10 cellular contexts compared by ENCODE assay signal in genomic region chr16:525123-525519, GRCh38. TPM values are rescaled to one million over a fixed set of nuclear protein-coding genes. Genes with fewer than 3 reads are reported as not detected.
DNase-seq lines count a peak whose midpoint lies in the region; ATAC-seq, FAIRE-seq and TF ChIP-seq lines count a peak whose summit lies in the region.
"Had no signal": no experiment of that assay in that cellular context is flagged by ENCODE, and none has a peak within 500 bp of the region (broad histone marks: within the 10 kb centered on the region; RNA-seq: fewer than 3 reads in every experiment).

No MANE protein-coding gene starts in this region.

- intact Hi-C loops in kidney (cut with DNase I) (no loop called here), left colon (cut with DNase I, micrococcal nuclease) (no loop called here)

- 100% methylated on average over 6 of the region's 8 CpGs for WGBS in A549 (ENCODE audit: missing lambda C conversion rate)

- no peak overlapping the region for H3K4me3 ChIP-seq in A549
- no peak overlapping the region for H3K4me3 ChIP-seq in GM23338
- H3K4me3 ChIP-seq in kidney (ENCODE audit: low read length in 2 of 2), result no peak overlapping the region

- peaks cover 15% of the 10 kb centered on the region for H3K27me3 Mint-ChIP-seq in GM23338 (ENCODE audit: insufficient read depth, low read depth, poor library complexity)
- H3K27me3 Mint-ChIP-seq in activated naive CD8-positive, alpha-beta T cell treated with anti-CD3 and anti-CD28 coated beads for 36 hours, result no peaks in the 10 kb centered on the region

- TF ChIP-seq CTCF in A549 (IDR thresholded peaks at IDR 0.05) (no peak), GM23338 (conservative IDR thresholded peaks at IDR 0.05; ENCODE audit: low read depth in 2 of 2) (no peak), kidney (IDR thresholded peaks at IDR 0.05; ENCODE audit: borderline replicate concordance, extremely low read depth, insufficient read depth) (no peak)

- H3K4me1 ChIP-seq in A549, result peaks cover 29% of the 10 kb centered on the region
- peaks cover 6% of the 10 kb centered on the region; the same call in 1 of the 2 replicates for H3K4me1 ChIP-seq in GM23338 (ENCODE audit: insufficient read depth)
- H3K4me1 ChIP-seq in kidney (ENCODE audit: control insufficient read depth in 1 of 2, insufficient read depth in 1 of 2, low read depth in 1 of 2, low read length in 2 of 2), result peaks cover 23 to 37% of the 10 kb centered on the region in 2 donors

- H3K27ac ChIP-seq in A549, result peak overlapping the region; percentile 34 to 95; a peak in 4 of 6 replicates
- no peak overlapping the region for H3K27ac ChIP-seq in GM23338 (ENCODE audit: low read depth)
- H3K27ac ChIP-seq in kidney (ENCODE audit: low read depth in 2 of 2, low read length in 2 of 2), result peak overlapping the region; percentile 50 to 98

- H3K27me3 ChIP-seq in GM23338 (ENCODE audit: insufficient read depth), result no peaks in the 10 kb centered on the region
- H3K27me3 ChIP-seq: pancreas had no signal

- CTCF ChIA-PET in A549 (lab: Yijun Ruan, JAX), result no interaction called here

- POLR2A ChIA-PET in A549 (lab: Yijun Ruan, JAX), result interaction anchor here (1.5 kb wide), 1 partner anchor 9 kb away, joined by 4 read pairs; no protein-coding TSS in a partner anchor

- peaks cover 22% of the 10 kb centered on the region for H3K4me1 Mint-ChIP-seq in GM23338
- H3K4me1 Mint-ChIP-seq in activated naive CD8-positive, alpha-beta T cell treated with anti-CD3 and anti-CD28 coated beads for 36 hours, result peaks cover 26% of the 10 kb centered on the region

- 0 out of 2 replicates have a peak, but pooled peaks cover 8% of the 10 kb centered on the region for H3F3A ChIP-seq in GM23338 (replicated peaks; ENCODE audit: low read depth)

- no peaks in the 10 kb centered on the region for H3K36me3 ChIP-seq in GM23338 (ENCODE audit: insufficient read depth)
- H3K36me3 ChIP-seq in kidney (ENCODE audit: control insufficient read depth in 1 of 2, insufficient read depth in 2 of 2, low read length in 2 of 2), result peaks cover 7 to 13% of the 10 kb centered on the region in 2 donors

- peaks cover 26% of the 10 kb centered on the region for H3K79me2 ChIP-seq in GM23338 (replicated peaks; ENCODE audit: insufficient read depth)

- peaks cover 5% of the 10 kb centered on the region; the same call in 2 of the 3 replicates for H3K36me3 Mint-ChIP-seq in GM23338 (ENCODE audit: low read depth)
- peaks cover 11% of the 10 kb centered on the region for H3K36me3 Mint-ChIP-seq in activated naive CD8-positive, alpha-beta T cell treated with anti-CD3 and anti-CD28 coated beads for 36 hours

- TF ChIP-seq RAD21 in A549 (conservative IDR thresholded peaks at IDR 0.05 in 1 of 2, IDR thresholded peaks at IDR 0.05 in 1 of 2), result no peak

- peak overlapping the region; percentile 86; the same call in 1 of the 3 replicates for H3K4me3 Mint-ChIP-seq in GM23338
- peak overlapping the region; percentile 86 for H3K4me3 Mint-ChIP-seq in activated naive CD8-positive, alpha-beta T cell treated with anti-CD3 and anti-CD28 coated beads for 36 hours

- H3K9me3 ChIP-seq in A549, result no peaks in the 10 kb centered on the region
- H3K9me3 ChIP-seq in kidney (ENCODE audit: control insufficient read depth in 1 of 2, low read length in 2 of 2), result no peaks in the 10 kb centered on the region
- H3K9me3 ChIP-seq: HAP-1, pancreas had no signal

- no peak for TF ChIP-seq EP300 in A549 (IDR thresholded peaks at IDR 0.05)

- no peaks in the 10 kb centered on the region for H3K9me2 ChIP-seq in GM23338 (ENCODE audit: insufficient read depth)

- DNase-seq in A549 (ENCODE audit: low read depth in 1 of 2, low spot score in 1 of 2) (no peak), GM23338 (ENCODE audit: low spot score) (no peak), kidney (no peak), activated gamma-delta T cell (lab: John Stamatoyannopoulos, UW) (no peak), left colon (no peak), NCI-H1105 (lab: John Stamatoyannopoulos, UW) (no peak)
- DNase-seq in activated naive CD8-positive, alpha-beta T cell treated with anti-CD3 and anti-CD28 coated beads for 36 hours, result peak; percentile 35

- no peak for FAIRE-seq in A549 (lab: Jason Lieb, UNC)
- no peak for FAIRE-seq in kidney (lab: Jason Lieb, UNC)
- FAIRE-seq: pancreas had no signal

- H3K4me2 ChIP-seq in A549 (peak overlapping the region; percentile 89), GM23338 (no peak overlapping the region)

- peak overlapping the region in 1 of 2 donors; percentile 87 for H3K9ac ChIP-seq in kidney (ENCODE audit: low read length in 2 of 2)

- no peak for TF ChIP-seq POLR2A in A549 (IDR thresholded peaks at IDR 0.05; ENCODE audit: low read length)

- peaks cover 18% of the 10 kb centered on the region for H4K20me1 ChIP-seq in GM23338 (replicated peaks; ENCODE audit: insufficient read depth)

- H3K27ac Mint-ChIP-seq in GM23338, result no peak overlapping the region
- peak overlapping the region; percentile 97 for H3K27ac Mint-ChIP-seq in activated naive CD8-positive, alpha-beta T cell treated with anti-CD3 and anti-CD28 coated beads for 36 hours

- ATAC-seq in A549, result no peak
- no peak for ATAC-seq in GM23338
- ATAC-seq in left colon, result no peak
- no peak for ATAC-seq in GM18519 (IDR thresholded peaks at IDR 0.05; ENCODE audit: low FRiP score, unreplicated experiment)
- ATAC-seq: pancreas had no signal

- H2AFZ ChIP-seq in GM23338, result no peak overlapping the region

- H3K9me3 Mint-ChIP-seq in GM23338, result no peaks in the 10 kb centered on the region; the same call in 2 of the 3 replicates
- no peaks in the 10 kb centered on the region for H3K9me3 Mint-ChIP-seq in activated naive CD8-positive, alpha-beta T cell treated with anti-CD3 and anti-CD28 coated beads for 36 hours

TF ChIP-seq in A549, 52 proteins besides CTCF, POLR2A, EP300 and RAD21 (continues in another document):
- no peak for TF ChIP-seq RCOR1 (IDR thresholded peaks at IDR 0.05; ENCODE audit: low read depth, low read length)
- TF ChIP-seq FOXS1 (CRISPR knock-in tag; IDR thresholded peaks at IDR 0.05), result no peak
- no peak for TF ChIP-seq SMC3 (IDR thresholded peaks at IDR 0.05)
- no peak for TF ChIP-seq JUNB (IDR thresholded peaks at IDR 0.05)

TF ChIP-seq in GM23338, 12 proteins besides CTCF, POLR2A, EP300 and RAD21:
- no peak for TF ChIP-seq EZH2phosphoT487 (IDR thresholded peaks at IDR 0.05; ENCODE audit: unreplicated experiment)

RNA-seq across cellular contexts. Expression of gene CAPN15, which starts 2.4 kb away (rescaled TPM):
- 10.0 and 11.4 TPM in 2 replicates for polyA plus RNA-seq in A549 (2011; rRNA removed)
- 46.5 and 72.3 TPM in 2 replicates for polyA plus RNA-seq in A549 (2012; cell fraction: cytosol; rRNA removed)
- polyA plus RNA-seq in A549 (2012; cell fraction: nucleus; rRNA removed), result 132 and 252 TPM in 2 replicates
- polyA plus RNA-seq in A549 (2017; fragmentation: RNase III; extraction: RNeasy Plus Mini Kit Qiagen cat#74134 plus additional on column Dnase treatment), result 31.3 to 33.9 TPM (median 33.3 TPM) in 3 replicates
- polyA minus RNA-seq in A549 (2011; rRNA and poly(A)+ RNA removed), result 8.6 and 13.1 TPM in 2 replicates
- total RNA-seq in GM23338 (2014; rRNA removed; shearing (Covaris generic)), result 142 and 164 TPM in 2 replicates
- polyA plus RNA-seq in GM23338 (2016; fragmentation: Nextera tagmentation; extraction: Ambion mirVana), result 27.3 and 30.7 TPM in 2 replicates
- total RNA-seq in activated naive CD8-positive, alpha-beta T cell treated with anti-CD3 and anti-CD28 coated beads for 36 hours, result 10 to 100 TPM; 86.4 to 91.3 TPM
- 52.9 TPM for total RNA-seq in kidney
- 17.9 TPM for polyA plus RNA-seq in kidney (ENCODE audit: insufficient read depth, low read depth, low replicate concordance)
- 100 to 1,000 TPM in 1 of 2 donors, 10 to 100 TPM in 1; 98.8 to 102 TPM for total RNA-seq in left colon

RNA-seq across cellular contexts. Expression of gene PRR35, which starts 35.1 kb away (rescaled TPM):
- 0.04 TPM in 1 of 2 replicates, not detected in the other for polyA plus RNA-seq in A549 (2011; rRNA removed)
- polyA plus RNA-seq in A549 (2012; cell fraction: cytosol; rRNA removed), result 0.05 and 0.17 TPM in 2 replicates
- 0.11 and 0.22 TPM in 2 replicates for polyA plus RNA-seq in A549 (2012; cell fraction: nucleus; rRNA removed)
- polyA plus RNA-seq in A549 (2017; fragmentation: RNase III; extraction: RNeasy Plus Mini Kit Qiagen cat#74134 plus additional on column Dnase treatment), result 0.04 to 0.10 TPM (median 0.04 TPM) in 3 replicates
- polyA minus RNA-seq in A549 (2011; rRNA and poly(A)+ RNA removed), result not detected in 2 replicates
- 1.1 and 1.4 TPM in 2 replicates for total RNA-seq in GM23338 (2014; rRNA removed; shearing (Covaris generic))
- polyA plus RNA-seq in GM23338 (2016; fragmentation: Nextera tagmentation; extraction: Ambion mirVana), result 0.32 and 0.63 TPM in 2 replicates
- not detected for total RNA-seq in activated naive CD8-positive, alpha-beta T cell treated with anti-CD3 and anti-CD28 coated beads for 36 hours
- 1.8 TPM for total RNA-seq in kidney
- polyA plus RNA-seq in kidney (ENCODE audit: insufficient read depth, low read depth, low replicate concordance), result 24.4 TPM
- not detected for total RNA-seq in left colon

RNA-seq across cellular contexts. Expression of gene NHLRC4, which starts 41.7 kb away (rescaled TPM):
- polyA plus RNA-seq in A549 (2011; rRNA removed) (0.03 and 0.13 TPM in 2 replicates), A549 (2017; fragmentation: RNase III; extraction: RNeasy Plus Mini Kit Qiagen cat#74134 plus additional on column Dnase treatment) (0.07 to 0.09 TPM (median 0.08 TPM) in 3 replicates), GM23338 (2016; fragmentation: Nextera tagmentation; extraction: Ambion mirVana) (0.14 and 0.47 TPM in 2 replicates), kidney (ENCODE audit: insufficient read depth, low read depth, low replicate concordance) (17.4 TPM)
- 0.04 TPM in 2 replicates for polyA plus RNA-seq in A549 (2012; cell fraction: cytosol; rRNA removed)
- polyA plus RNA-seq in A549 (2012; cell fraction: nucleus; rRNA removed), result 0.17 and 0.24 TPM in 2 replicates
- polyA minus RNA-seq in A549 (2011; rRNA and poly(A)+ RNA removed), result not detected in 2 replicates
- 0.80 TPM in 1 of 2 replicates, not detected in the other for total RNA-seq in GM23338 (2014; rRNA removed; shearing (Covaris generic))
- total RNA-seq in activated naive CD8-positive, alpha-beta T cell treated with anti-CD3 and anti-CD28 coated beads for 36 hours, result under 1 TPM; 0.54 to 0.76 TPM
- total RNA-seq in kidney (3.3 TPM), left colon (under 1 TPM in 1 of 2 donors, not detected in 1; 0.36 TPM)

RNA-seq across cellular contexts. Expression of gene PIGQ, which starts 44.6 kb away (rescaled TPM):
- polyA plus RNA-seq in A549 (2011; rRNA removed), result 13.2 and 15.7 TPM in 2 replicates
- 32.0 and 51.6 TPM in 2 replicates for polyA plus RNA-seq in A549 (2012; cell fraction: cytosol; rRNA removed)
- 141 and 208 TPM in 2 replicates for polyA plus RNA-seq in A549 (2012; cell fraction: nucleus; rRNA removed)
- 25.2 to 32.2 TPM (median 31.2 TPM) in 3 replicates for polyA plus RNA-seq in A549 (2017; fragmentation: RNase III; extraction: RNeasy Plus Mini Kit Qiagen cat#74134 plus additional on column Dnase treatment)
- 32.3 and 33.8 TPM in 2 replicates for polyA minus RNA-seq in A549 (2011; rRNA and poly(A)+ RNA removed)
- 49.9 and 62.3 TPM in 2 replicates for total RNA-seq in GM23338 (2014; rRNA removed; shearing (Covaris generic))
- 28.0 and 30.2 TPM in 2 replicates for polyA plus RNA-seq in GM23338 (2016; fragmentation: Nextera tagmentation; extraction: Ambion mirVana)
- 10 to 100 TPM; 28.8 to 29.1 TPM for total RNA-seq in activated naive CD8-positive, alpha-beta T cell treated with anti-CD3 and anti-CD28 coated beads for 36 hours
- 92.9 TPM for total RNA-seq in kidney
- polyA plus RNA-seq in kidney (ENCODE audit: insufficient read depth, low read depth, low replicate concordance), result 118 TPM
- total RNA-seq in left colon, result 10 to 100 TPM; 37.6 to 39.5 TPM
